ENCODE assay signal across 8 cellular contexts in the genomic region with DNA sequence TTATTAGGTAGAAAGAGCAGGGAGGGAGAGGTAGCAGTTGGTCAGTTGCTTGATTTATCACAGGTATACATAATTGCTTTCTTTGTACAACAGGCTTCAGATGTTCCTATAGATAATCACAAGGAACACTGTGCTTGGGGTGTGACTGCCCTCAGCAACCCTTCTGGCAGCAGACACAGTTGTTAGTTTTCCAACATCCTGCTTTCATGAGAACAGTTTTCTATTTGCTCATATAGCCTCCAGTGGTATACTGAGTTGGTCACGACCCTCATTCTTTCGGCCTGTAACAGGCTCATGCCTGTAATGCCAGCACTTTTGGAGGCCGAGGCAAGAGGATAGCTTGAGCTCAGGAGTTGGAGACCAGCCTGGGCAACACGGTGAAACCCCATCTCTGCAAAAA. TPM values are rescaled to one million over a fixed set of nuclear protein-coding genes. Genes with fewer than 3 reads are reported as not detected.
A peak's percentile ranks its signal among the peaks of the same experiment; 100 is the strongest.
DNase-seq lines count a peak whose midpoint lies in the region; TF ChIP-seq lines count a peak whose summit lies in the region.
"Not testable (repeated sequence)": the region's sequence is repeated elsewhere in the genome, so short reads cannot be mapped to it uniquely, and the experiment has no call there.

No MANE protein-coding gene starts in this region.

- H2BK120ac ChIP-seq in mesenchymal stem cell (ENCODE audit: low read depth, low read length) = not testable (repeated sequence)

- not testable (repeated sequence) for H3K27ac Mint-ChIP-seq in neural progenitor cell

- H4K20me1 ChIP-seq in neural progenitor cell (ENCODE audit: low read depth); smooth muscle cell (ENCODE audit: low read depth): not testable (repeated sequence)

- H3K23ac ChIP-seq in mesenchymal stem cell (ENCODE audit: low read length in 2 of 2) = not testable (repeated sequence)

- H3K27ac ChIP-seq in 22Rv1 = peak overlapping the region; percentile 86
- peak overlapping the region; percentile 90 for H3K27ac ChIP-seq in VCaP
- peak overlapping the region in 44 of 59 donors; percentile 12 to 81 (median 60) for H3K27ac ChIP-seq in dorsolateral prefrontal cortex
- H3K27ac ChIP-seq in mesenchymal stem cell (ENCODE audit: low read length, poor library complexity, severe bottlenecking) = peak overlapping the region; percentile 7
- H3K27ac ChIP-seq in neural progenitor cell = peak overlapping the region; percentile 63
- H3K27ac ChIP-seq in smooth muscle cell (ENCODE audit: low read depth) = peak overlapping the region; percentile 69

- peaks cover 0 to 22% of the 10 kb centered on the region in 2 experiments for H3K36me3 ChIP-seq in mesenchymal stem cell (ENCODE audit: control insufficient read depth in 1 of 2, insufficient read depth in 2 of 2, low read depth in 1 of 2, low read length in 2 of 2)
- not testable (repeated sequence) for H3K36me3 ChIP-seq in neural progenitor cell; smooth muscle cell (ENCODE audit: low read depth)

- not testable (repeated sequence) for H2AFZ ChIP-seq in mesenchymal stem cell (ENCODE audit: low read depth, low read length); neural progenitor cell (replicated peaks); smooth muscle cell (ENCODE audit: low read depth)

- TF ChIP-seq CTCF in 22Rv1 (IDR thresholded peaks at IDR 0.05); VCaP (conservative IDR thresholded peaks at IDR 0.05); dorsolateral prefrontal cortex (IDR thresholded peaks at IDR 0.05 in 54 of 56, conservative IDR thresholded peaks at IDR 0.05 in 2 of 56; ENCODE audit: low read depth in 1 of 56, partially characterized antibody in 56 of 56); neural progenitor cell (IDR thresholded peaks at IDR 0.05); smooth muscle cell (IDR thresholded peaks at IDR 0.05; ENCODE audit: borderline replicate concordance, insufficient read depth, poor library complexity, severe bottlenecking): not testable (repeated sequence)

- peak overlapping the region; percentile 31 for H4K8ac ChIP-seq in mesenchymal stem cell (ENCODE audit: low read length)

- H3K14ac ChIP-seq in mesenchymal stem cell (ENCODE audit: low read length in 2 of 2) = not testable (repeated sequence)

- H3K4ac ChIP-seq in mesenchymal stem cell (ENCODE audit: low read depth in 1 of 2, low read length in 2 of 2) = not testable (repeated sequence)

- H3K9ac ChIP-seq in mesenchymal stem cell (ENCODE audit: low read length); neural progenitor cell; smooth muscle cell (ENCODE audit: low read depth): not testable (repeated sequence)

- H4K91ac ChIP-seq in mesenchymal stem cell (ENCODE audit: low read length) = not testable (repeated sequence)

- H3K18ac ChIP-seq in mesenchymal stem cell (ENCODE audit: low read depth in 1 of 2, low read length in 2 of 2) = not testable (repeated sequence)

- not testable (repeated sequence) for H3K27me3 Mint-ChIP-seq in neural progenitor cell (ENCODE audit: insufficient read depth, low read depth)

- DNase-seq in EL (peak; percentile 20), NCI-H69 (lab: John Stamatoyannopoulos, UW) (peak; percentile 19), mesenchymal stem cell (peak; percentile 16)
- not testable (repeated sequence) for DNase-seq in dorsolateral prefrontal cortex; neural progenitor cell (ENCODE audit: low spot score); smooth muscle cell (lab: John Stamatoyannopoulos, UW; ENCODE audit: unreplicated experiment)

- H3K79me2 ChIP-seq in neural progenitor cell (ENCODE audit: low read depth); smooth muscle cell (ENCODE audit: low read depth): not testable (repeated sequence)

- not testable (repeated sequence) for H3K4me3 Mint-ChIP-seq in neural progenitor cell

- not testable (repeated sequence) for H2BK5ac ChIP-seq in mesenchymal stem cell (ENCODE audit: low read depth, low read length, poor library complexity, severe bottlenecking)

- intact Hi-C loops in dorsolateral prefrontal cortex (cut with DNase I) = not testable (repeated sequence)

- H3K4me1 Mint-ChIP-seq in neural progenitor cell = not testable (repeated sequence)

- not testable (repeated sequence) for H3K4me3 ChIP-seq in dorsolateral prefrontal cortex; mesenchymal stem cell (ENCODE audit: insufficient read depth in 1 of 2, low read depth in 1 of 2, low read length in 2 of 2); neural progenitor cell; smooth muscle cell

- H3K9me3 Mint-ChIP-seq in neural progenitor cell = not testable (repeated sequence)

- not testable (repeated sequence) for H3K79me1 ChIP-seq in mesenchymal stem cell (replicated peaks; ENCODE audit: low read length, poor library complexity, severe bottlenecking)

- not testable (repeated sequence) for H3K9me3 ChIP-seq in mesenchymal stem cell (ENCODE audit: control insufficient read depth, low read length); neural progenitor cell (ENCODE audit: low read depth); smooth muscle cell (replicated peaks; ENCODE audit: low read depth)

- 91% methylated on average over 4 of the region's 4 CpGs for WGBS in mesenchymal stem cell
- WGBS in smooth muscle cell (ENCODE audit: low lambda C conversion rate) = 82% methylated on average over 4 of the region's 4 CpGs

- H2BK12ac ChIP-seq in mesenchymal stem cell (ENCODE audit: low read length in 2 of 2) = not testable (repeated sequence)

- not testable (repeated sequence) for H3K27me3 ChIP-seq in dorsolateral prefrontal cortex; mesenchymal stem cell (ENCODE audit: control insufficient read depth in 1 of 2, insufficient read depth in 1 of 2, low read length in 2 of 2); neural progenitor cell; smooth muscle cell (ENCODE audit: low read depth)

- H3K4me1 ChIP-seq in mesenchymal stem cell (ENCODE audit: control insufficient read depth, insufficient read depth, low read depth, low read length) (peaks cover 16% of the 10 kb centered on the region), neural progenitor cell (peaks cover 17% of the 10 kb centered on the region), smooth muscle cell (ENCODE audit: low read depth) (peaks cover 17% of the 10 kb centered on the region)

- H3K36me3 Mint-ChIP-seq in neural progenitor cell = not testable (repeated sequence)

- H2BK15ac ChIP-seq in mesenchymal stem cell (ENCODE audit: low read depth, poor library complexity, severe bottlenecking) = not testable (repeated sequence)

- H3K4me2 ChIP-seq in mesenchymal stem cell (ENCODE audit: low read length, poor library complexity, severe bottlenecking); neural progenitor cell; smooth muscle cell: not testable (repeated sequence)

- H3F3A ChIP-seq in neural progenitor cell (ENCODE audit: low read depth) = peaks cover 10% of the 10 kb centered on the region
- H3F3A ChIP-seq in smooth muscle cell (ENCODE audit: low read depth) = not testable (repeated sequence)

- peak overlapping the region; percentile 61 for H2AK5ac ChIP-seq in mesenchymal stem cell (ENCODE audit: low read length, severe bottlenecking)

RNA-seq across cellular contexts. Expression of a gene that starts 16.8 kb away (rescaled TPM):
- 10 to 100 TPM in 116 of 120 experiments, 1 to 10 TPM in 4; 8.7 to 26.5 (median 15.0) TPM for total RNA-seq in dorsolateral prefrontal cortex
- polyA plus RNA-seq in mesenchymal stem cell (2013, experiment 1 of 2) = 56.0 TPM
- 52.3 TPM for polyA plus RNA-seq in mesenchymal stem cell (2013, experiment 2 of 2)
- total RNA-seq in neural progenitor cell (ENCODE audit: low replicate concordance) = 128 and 157 TPM in 2 replicates
- total RNA-seq in smooth muscle cell = 98.0 and 107 TPM in 2 replicates
- 88.8 and 128 TPM in 2 replicates for polyA plus RNA-seq in smooth muscle cell

Comparison
In these comparisons a context has a peak if more than half of its experiments do, and no peak if none do; other contexts are left out.
1. H3K27ac ChIP-seq: peak in every context shown above with its lines; median percentile 90 in VCaP; 86 in 22Rv1; 69 in smooth muscle cell; 63 in neural progenitor cell; 60 in dorsolateral prefrontal cortex; 7 in mesenchymal stem cell.